Comparison of ENCODE assay signal across 9 cellular contexts in the genomic region with DNA sequence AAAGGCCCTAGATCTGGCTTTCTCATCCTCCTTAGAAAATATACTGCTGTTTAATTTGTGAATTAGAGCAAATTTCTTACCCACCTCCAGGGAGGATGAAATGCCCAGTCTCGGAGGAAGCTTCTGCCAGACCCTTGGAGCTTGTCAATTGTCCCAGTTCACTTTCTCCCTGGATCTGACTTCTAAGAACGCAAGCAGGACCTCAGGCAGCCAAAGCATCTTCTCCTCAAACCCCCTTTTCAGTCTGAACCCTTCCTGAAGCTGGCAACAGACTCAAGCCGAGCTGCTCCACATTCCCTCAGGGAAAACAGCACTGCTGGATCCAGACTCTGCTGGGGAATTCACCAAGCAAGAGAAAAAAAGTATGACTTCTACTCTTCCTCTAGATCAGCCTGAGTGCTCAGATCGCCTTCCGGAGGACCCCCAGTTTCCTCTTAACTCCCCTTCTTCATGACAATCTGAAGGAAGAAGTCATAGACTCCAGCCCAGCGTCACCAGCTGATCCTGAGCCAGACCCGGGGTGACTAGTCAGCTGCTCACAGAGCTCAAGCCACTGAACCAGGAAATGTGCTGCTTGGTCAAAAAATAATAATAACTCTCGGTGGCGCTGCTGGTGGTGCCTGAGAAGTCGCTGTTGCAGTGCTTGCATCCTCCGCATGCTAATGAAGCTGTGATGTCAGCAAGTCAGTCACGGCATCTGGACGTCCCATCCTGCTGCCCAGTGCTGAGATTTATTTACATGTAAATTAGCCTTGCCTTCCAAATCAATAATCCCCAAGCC. TPM values are rescaled to one million over a fixed set of nuclear protein-coding genes. Genes with fewer than 3 reads are reported as not detected.
DNase-seq lines count a peak whose midpoint lies in the region; ATAC-seq and TF ChIP-seq lines count a peak whose summit lies in the region.
"Had no signal": no experiment of that assay in that cellular context is flagged by ENCODE, and none has a peak within 500 bp of the region (broad histone marks: within the 10 kb centered on the region; RNA-seq: fewer than 3 reads in every experiment).

A gene with protein sequence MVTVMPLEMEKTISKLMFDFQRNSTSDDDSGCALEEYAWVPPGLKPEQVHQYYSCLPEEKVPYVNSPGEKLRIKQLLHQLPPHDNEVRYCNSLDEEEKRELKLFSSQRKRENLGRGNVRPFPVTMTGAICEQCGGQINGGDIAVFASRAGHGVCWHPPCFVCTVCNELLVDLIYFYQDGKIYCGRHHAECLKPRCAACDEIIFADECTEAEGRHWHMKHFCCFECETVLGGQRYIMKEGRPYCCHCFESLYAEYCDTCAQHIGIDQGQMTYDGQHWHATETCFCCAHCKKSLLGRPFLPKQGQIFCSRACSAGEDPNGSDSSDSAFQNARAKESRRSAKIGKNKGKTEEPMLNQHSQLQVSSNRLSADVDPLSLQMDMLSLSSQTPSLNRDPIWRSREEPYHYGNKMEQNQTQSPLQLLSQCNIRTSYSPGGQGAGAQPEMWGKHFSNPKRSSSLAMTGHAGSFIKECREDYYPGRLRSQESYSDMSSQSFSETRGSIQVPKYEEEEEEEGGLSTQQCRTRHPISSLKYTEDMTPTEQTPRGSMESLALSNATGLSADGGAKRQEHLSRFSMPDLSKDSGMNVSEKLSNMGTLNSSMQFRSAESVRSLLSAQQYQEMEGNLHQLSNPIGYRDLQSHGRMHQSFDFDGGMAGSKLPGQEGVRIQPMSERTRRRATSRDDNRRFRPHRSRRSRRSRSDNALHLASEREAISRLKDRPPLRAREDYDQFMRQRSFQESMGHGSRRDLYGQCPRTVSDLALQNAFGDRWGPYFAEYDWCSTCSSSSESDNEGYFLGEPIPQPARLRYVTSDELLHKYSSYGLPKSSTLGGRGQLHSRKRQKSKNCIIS (minus strand): TSS at position 641 of the 781 bp plus-strand sequence. CDS start 26,539 bp downstream, outside the sequence.

- ATAC-seq in GM21528 (IDR thresholded peaks at IDR 0.05; ENCODE audit: low FRiP score, unreplicated experiment), result peak; percentile 90
- ATAC-seq in stimulated activated memory B cell treated with anti-CD40 and anti-IgM and Interleukin-4, amounts not matched to agents 10 μg/mL and 1 μg/mL and 100 μg/mL, for 72 hours, result peak; percentile 80
- ATAC-seq: K562 had no signal

- DNase-seq in COLO829 (ENCODE audit: low spot score) (peak; percentile 92), colonic mucosa (peak; percentile 61), kidney glomerular epithelial cell (lab: John Stamatoyannopoulos, UW) (peak; percentile 80)
- no peak for DNase-seq in activated CD4-positive, alpha-beta T cell treated with anti-CD3 and anti-CD28 coated beads, Interleukin-2, amount 50 U/mL, for 48 hours
- DNase-seq in activated T-helper 2 cell treated with anti-CD3 and anti-CD28 coated beads, Interferon-gamma antibody, Interleukin-2, Interleukin-4, amounts not matched to agents 10 μg/mL and 5 μg/mL and 100 μg/mL, durations not matched to agents 14 hours and 24 hours and 36 hours (ENCODE audit: low spot score), result no peak

- H3K9me3 ChIP-seq in HUES64 (ENCODE audit: insufficient read depth, low read depth, low read length) (no peaks in the 10 kb centered on the region), colonic mucosa (no peaks in the 10 kb centered on the region)

- H3K4me1 ChIP-seq in HUES64 (ENCODE audit: insufficient read depth, low read length) (peaks cover 55% of the 10 kb centered on the region), colonic mucosa (no peaks in the 10 kb centered on the region)

- peak within 1 kb of the TSS; percentile 99 for H3K27ac Mint-ChIP-seq in stimulated activated memory B cell treated with anti-CD40 and anti-IgM and Interleukin-4, amounts not matched to agents 10 μg/mL and 1 μg/mL and 100 μg/mL, for 72 hours
- H3K27ac Mint-ChIP-seq in activated T-helper 2 cell treated with anti-CD3 and anti-CD28 coated beads, Interferon-gamma antibody, Interleukin-2, Interleukin-4, amounts not matched to agents 10 μg/mL and 5 μg/mL and 100 μg/mL, durations not matched to agents 14 hours and 24 hours and 36 hours, result no peak within 1 kb of the TSS

- H3K36me3 ChIP-seq in HUES64 (ENCODE audit: insufficient read depth, low read length), result no peaks in the 10 kb centered on the region
- H3K36me3 ChIP-seq in colonic mucosa, result no peaks in the 10 kb centered on the region

- no peaks in the 10 kb centered on the region for H3K36me3 Mint-ChIP-seq in stimulated activated memory B cell treated with anti-CD40 and anti-IgM and Interleukin-4, amounts not matched to agents 10 μg/mL and 1 μg/mL and 100 μg/mL, for 72 hours
- no peaks in the 10 kb centered on the region for H3K36me3 Mint-ChIP-seq in activated T-helper 2 cell treated with anti-CD3 and anti-CD28 coated beads, Interferon-gamma antibody, Interleukin-2, Interleukin-4, amounts not matched to agents 10 μg/mL and 5 μg/mL and 100 μg/mL, durations not matched to agents 14 hours and 24 hours and 36 hours (ENCODE audit: low read depth)

- peak within 1 kb of the TSS; percentile 81 for H3K27ac ChIP-seq in HUES64 (ENCODE audit: low read depth, low read length)
- peak within 1 kb of the TSS; percentile 31 for H3K27ac ChIP-seq in colonic mucosa

- intact Hi-C loops in colonic mucosa (cut with DNase I), result no loop called here
- intact Hi-C loops in activated T-helper 2 cell treated with anti-CD3 and anti-CD28 coated beads, Interferon-gamma antibody, Interleukin-2, Interleukin-4, amounts not matched to agents 10 μg/mL and 5 μg/mL and 100 μg/mL, durations not matched to agents 14 hours and 24 hours and 36 hours (cut with micrococcal nuclease), result no loop called here

- no peaks in the 10 kb centered on the region for H3K9me3 Mint-ChIP-seq in stimulated activated memory B cell treated with anti-CD40 and anti-IgM and Interleukin-4, amounts not matched to agents 10 μg/mL and 1 μg/mL and 100 μg/mL, for 72 hours
- H3K9me3 Mint-ChIP-seq in activated T-helper 2 cell treated with anti-CD3 and anti-CD28 coated beads, Interferon-gamma antibody, Interleukin-2, Interleukin-4, amounts not matched to agents 10 μg/mL and 5 μg/mL and 100 μg/mL, durations not matched to agents 14 hours and 24 hours and 36 hours, result no peaks in the 10 kb centered on the region

- peaks cover 31% of the 10 kb centered on the region for H3K4me1 Mint-ChIP-seq in stimulated activated memory B cell treated with anti-CD40 and anti-IgM and Interleukin-4, amounts not matched to agents 10 μg/mL and 1 μg/mL and 100 μg/mL, for 72 hours
- no peaks in the 10 kb centered on the region for H3K4me1 Mint-ChIP-seq in activated T-helper 2 cell treated with anti-CD3 and anti-CD28 coated beads, Interferon-gamma antibody, Interleukin-2, Interleukin-4, amounts not matched to agents 10 μg/mL and 5 μg/mL and 100 μg/mL, durations not matched to agents 14 hours and 24 hours and 36 hours (ENCODE audit: low read depth)

- H3K27me3 ChIP-seq in HUES64 (ENCODE audit: insufficient read depth, low read length) (peaks cover 4% of the 10 kb centered on the region), colonic mucosa (no peaks in the 10 kb centered on the region)

- no peaks in the 10 kb centered on the region for H3K27me3 Mint-ChIP-seq in stimulated activated memory B cell treated with anti-CD40 and anti-IgM and Interleukin-4, amounts not matched to agents 10 μg/mL and 1 μg/mL and 100 μg/mL, for 72 hours
- H3K27me3 Mint-ChIP-seq in activated T-helper 2 cell treated with anti-CD3 and anti-CD28 coated beads, Interferon-gamma antibody, Interleukin-2, Interleukin-4, amounts not matched to agents 10 μg/mL and 5 μg/mL and 100 μg/mL, durations not matched to agents 14 hours and 24 hours and 36 hours (ENCODE audit: low read depth), result no peaks in the 10 kb centered on the region

- no peak for TF ChIP-seq CTCF in colonic mucosa (IDR thresholded peaks at IDR 0.05)

- H3K9ac ChIP-seq in HUES64 (ENCODE audit: low read depth, low read length) (peak within 1 kb of the TSS; percentile 9; the same call in 1 of the 2 replicates), colonic mucosa (ENCODE audit: low read depth in 2 of 2, low read length in 2 of 2) (peak within 1 kb of the TSS in 1 of 2 donors; percentile 31)

- H3K4me3 ChIP-seq in HUES64 (ENCODE audit: low read length) (peak within 1 kb of the TSS; percentile 43), colonic mucosa (no peak within 1 kb of the TSS)
- H3K4me3 ChIP-seq: K562 had no signal

- WGBS in HUES64, result 20% methylated on average over 13 of the region's 13 CpGs

- H3K4me3 Mint-ChIP-seq in stimulated activated memory B cell treated with anti-CD40 and anti-IgM and Interleukin-4, amounts not matched to agents 10 μg/mL and 1 μg/mL and 100 μg/mL, for 72 hours, result peak within 1 kb of the TSS; percentile 89
- no peak within 1 kb of the TSS for H3K4me3 Mint-ChIP-seq in activated T-helper 2 cell treated with anti-CD3 and anti-CD28 coated beads, Interferon-gamma antibody, Interleukin-2, Interleukin-4, amounts not matched to agents 10 μg/mL and 5 μg/mL and 100 μg/mL, durations not matched to agents 14 hours and 24 hours and 36 hours (ENCODE audit: low read depth)

RNA-seq across cellular contexts. Expression of the gene that starts here (rescaled TPM):
- polyA plus RNA-seq in HUES64 (2013, experiment 1 of 2), result 3.3 TPM
- polyA plus RNA-seq in HUES64 (2013, experiment 2 of 2), result 4.4 TPM
- total RNA-seq in colonic mucosa, result 1 to 10 TPM; 4.4 to 7.6 TPM
- not detected in 2 replicates for total RNA-seq in activated T-helper 2 cell treated with anti-CD3 and anti-CD28 coated beads, Interferon-gamma antibody, Interleukin-2, Interleukin-4, amounts not matched to agents 10 μg/mL and 5 μg/mL and 100 μg/mL, durations not matched to agents 14 hours and 24 hours and 36 hours
- polyA plus RNA-seq: K562 had no signal

Comparison
In these comparisons a context has a peak if more than half of its experiments do, and no peak if none do; other contexts are left out.
1. DNase-seq: peak in COLO829 (single experiment), colonic mucosa (single experiment) and kidney glomerular epithelial cell (single experiment); none in activated CD4-positive, alpha-beta T cell treated with anti-CD3 and anti-CD28 coated beads, Interleukin-2, amount 50 U/mL, for 48 hours (0 of 2) and activated T-helper 2 cell treated with anti-CD3 and anti-CD28 coated beads, Interferon-gamma antibody, Interleukin-2, Interleukin-4, amounts not matched to agents 10 μg/mL and 5 μg/mL and 100 μg/mL, durations not matched to agents 14 hours and 24 hours and 36 hours (single experiment).